ENCODE assay signal across 29 cellular contexts in the genomic region with DNA sequence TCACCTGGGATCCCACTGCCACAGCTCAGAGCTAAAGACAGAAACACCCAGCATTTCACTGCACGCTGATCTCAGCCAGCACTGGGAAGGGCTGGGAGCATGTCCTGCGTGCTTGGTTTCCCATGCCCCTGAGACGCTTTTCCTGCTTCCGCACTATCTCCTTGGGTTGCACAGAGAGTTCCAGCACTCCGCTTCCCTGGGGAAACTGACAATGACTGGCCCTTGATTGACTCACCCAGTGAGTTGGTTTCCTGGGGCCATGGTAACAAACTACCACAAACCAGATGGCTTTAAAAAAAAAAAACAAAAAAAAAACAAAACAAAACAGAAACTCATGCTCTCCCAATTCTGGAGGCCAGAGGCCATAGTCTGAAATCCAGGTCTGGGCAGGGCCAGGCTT. TPM values are rescaled to one million over a fixed set of nuclear protein-coding genes. Genes with fewer than 3 reads are reported as not detected.
DNase-seq lines count a peak whose midpoint lies in the region; ATAC-seq and TF ChIP-seq lines count a peak whose summit lies in the region.
"Had no signal": no experiment of that assay in that cellular context is flagged by ENCODE, and none has a peak within 500 bp of the region (broad histone marks: within the 10 kb centered on the region; RNA-seq: fewer than 3 reads in every experiment).

No MANE protein-coding gene starts in this region.

- TF ChIP-seq POLR2A in breast epithelium (IDR thresholded peaks at IDR 0.05): no peak

- H3K4me1 ChIP-seq in breast epithelium: no peaks in the 10 kb centered on the region
- H3K4me1 ChIP-seq in ascending aorta: no peaks in the 10 kb centered on the region
- H3K4me1 ChIP-seq: adrenal gland, esophagus squamous epithelium, SJSA1, transverse colon had no signal

- H3K4me3 Mint-ChIP-seq in MCF 10A (ENCODE audit: unreplicated experiment) (no peak overlapping the region), immature natural killer cell (no peak overlapping the region)
- H3K4me3 Mint-ChIP-seq: central memory CD8-positive, alpha-beta T cell; naive thymus-derived CD4-positive, alpha-beta T cell; stimulated activated naive CD8-positive, alpha-beta T cell treated with anti-CD3 and anti-CD28 coated beads, Interleukin-15, Interleukin-2, amounts not matched to agents 100 ng/mL and 50 ng/mL, for 24 hours had no signal

- BruUV-seq in MCF 10A (replicated peaks; lab: Mats Ljungman, UMichigan): no TSS peak

- H3K27ac Mint-ChIP-seq in MCF 10A (ENCODE audit: low read depth, unreplicated experiment) (no peak overlapping the region), immature natural killer cell (no peak overlapping the region)
- H3K27ac Mint-ChIP-seq: naive thymus-derived CD4-positive, alpha-beta T cell; stimulated activated naive CD8-positive, alpha-beta T cell treated with anti-CD3 and anti-CD28 coated beads, Interleukin-15, Interleukin-2, amounts not matched to agents 100 ng/mL and 50 ng/mL, for 24 hours had no signal

- no peak overlapping the region for H3K27ac ChIP-seq in breast epithelium
- peak overlapping the region; percentile 91 for H3K27ac ChIP-seq in brain microvascular endothelial cell
- H3K27ac ChIP-seq in ascending aorta: no peak overlapping the region
- H3K27ac ChIP-seq: adrenal gland, esophagus squamous epithelium, SJSA1, transverse colon, WERI-Rb-1 had no signal

- POLR2A ChIA-PET in MCF 10A (lab: Yijun Ruan, JAX): no interaction called here

- intact Hi-C loops in MCF 10A (cut with micrococcal nuclease): no loop called here
- intact Hi-C loops in breast epithelium (cut with DNase I; ENCODE audit: low total_unique reads): no loop called here
- intact Hi-C loops in ascending aorta (cut with DNase I): no loop called here

- H3K9me3 ChIP-seq in breast epithelium (no peaks in the 10 kb centered on the region), ascending aorta (no peaks in the 10 kb centered on the region)
- H3K9me3 ChIP-seq: adrenal gland, esophagus squamous epithelium, SJSA1, transverse colon had no signal

- DNase-seq in MCF 10A (ENCODE audit: unreplicated experiment) (peak; percentile 78), breast epithelium (ENCODE audit: low spot score in 2 of 2) (no peak), brain microvascular endothelial cell (peak; percentile 96), fibroblast of peridontal ligament (ENCODE audit: extremely low read depth) (peak; percentile 2), ascending aorta (ENCODE audit: low spot score in 2 of 2) (no peak), immature natural killer cell (no peak), CD1c-positive myeloid dendritic cell (ENCODE audit: extremely low spot score) (no peak)
- DNase-seq: activated effector memory CD4-positive, alpha-beta T cell treated with anti-CD3 and anti-CD28 coated beads, Interleukin-2, amount 50 U/mL, for 16 hours; adrenal gland; effector CD4-positive, alpha-beta T cell; esophagus squamous epithelium; Karpas-422; left colon; naive thymus-derived CD4-positive, alpha-beta T cell; NCI-H1092 treated with DMSO at 0.1 percent for 48 hours; NCI-H2081; NCI-H446; retina; stimulated activated CD4-positive, alpha-beta T cell treated with anti-CD3 and anti-CD28 coated beads, Interleukin-12 subunit alpha, Interleukin-12 subunit beta, amount 100 ng/mL, for 4 hours; T-helper 2 cell; transverse colon; WERI-Rb-1 had no signal

- no peaks in the 10 kb centered on the region for H3K36me3 Mint-ChIP-seq in MCF 10A (ENCODE audit: insufficient read depth, unreplicated experiment)
- H3K36me3 Mint-ChIP-seq in immature natural killer cell: no peaks in the 10 kb centered on the region
- H3K36me3 Mint-ChIP-seq: naive thymus-derived CD4-positive, alpha-beta T cell had no signal

- no peak for ATAC-seq in GM18861 (IDR thresholded peaks at IDR 0.05; ENCODE audit: unreplicated experiment)
- ATAC-seq: left colon; naive thymus-derived CD4-positive, alpha-beta T cell had no signal

- H3K27me3 ChIP-seq in breast epithelium (no peaks in the 10 kb centered on the region), brain microvascular endothelial cell (replicated peaks) (no peaks in the 10 kb centered on the region), ascending aorta (no peaks in the 10 kb centered on the region)
- H3K27me3 ChIP-seq: adrenal gland had no signal

- CTCF ChIA-PET in MCF 10A (lab: Yijun Ruan, JAX): interaction anchor here (0.5 to 1.1 kb wide), 3 partner anchors 55 to 311 kb away, joined by 3 to 4 read pairs (median 3); no protein-coding TSS in a partner anchor

- TF ChIP-seq CTCF in MCF 10A (IDR thresholded peaks at IDR 0.05; ENCODE audit: unreplicated experiment) (no peak), breast epithelium (IDR thresholded peaks at IDR 0.05) (no peak), brain microvascular endothelial cell (IDR thresholded peaks at IDR 0.05; ENCODE audit: low read depth, low read length, missing control alignments) (no peak), ascending aorta (IDR thresholded peaks at IDR 0.05) (no peak)

- no peaks in the 10 kb centered on the region for H3K36me3 ChIP-seq in breast epithelium
- no peaks in the 10 kb centered on the region for H3K36me3 ChIP-seq in brain microvascular endothelial cell (replicated peaks)
- no peaks in the 10 kb centered on the region for H3K36me3 ChIP-seq in ascending aorta
- H3K36me3 ChIP-seq: adrenal gland, esophagus squamous epithelium, SJSA1, transverse colon, WERI-Rb-1 had no signal

- H3K27me3 Mint-ChIP-seq in MCF 10A (ENCODE audit: insufficient read depth, unreplicated experiment): peaks cover 31% of the 10 kb centered on the region
- peaks cover 2 to 7% (median 4%) of the 10 kb centered on the region in 3 donors for H3K27me3 Mint-ChIP-seq in immature natural killer cell (ENCODE audit: low read depth in 3 of 3)

- in situ Hi-C loops in brain microvascular endothelial cell (cut with HindIII; ENCODE audit: low pct_ligation_motif_present, low sequenced_read_pairs): no loop called here

- H3K4me1 Mint-ChIP-seq in MCF 10A (ENCODE audit: insufficient read depth, unreplicated experiment) (peaks cover 6% of the 10 kb centered on the region), immature natural killer cell (no peaks in the 10 kb centered on the region)
- H3K4me1 Mint-ChIP-seq: central memory CD8-positive, alpha-beta T cell; naive thymus-derived CD4-positive, alpha-beta T cell had no signal

- H3K4me3 ChIP-seq in breast epithelium: no peak overlapping the region
- H3K4me3 ChIP-seq in brain microvascular endothelial cell (ENCODE audit: low read depth, low read length): no peak overlapping the region
- no peak overlapping the region for H3K4me3 ChIP-seq in ascending aorta
- H3K4me3 ChIP-seq: adrenal gland, esophagus squamous epithelium, SJSA1, transverse colon had no signal

- H3K9me3 Mint-ChIP-seq in MCF 10A (ENCODE audit: unreplicated experiment) (no peaks in the 10 kb centered on the region), immature natural killer cell (no peaks in the 10 kb centered on the region)
- H3K9me3 Mint-ChIP-seq: central memory CD8-positive, alpha-beta T cell; naive thymus-derived CD4-positive, alpha-beta T cell; stimulated activated naive CD8-positive, alpha-beta T cell treated with anti-CD3 and anti-CD28 coated beads, Interleukin-15, Interleukin-2, amounts not matched to agents 100 ng/mL and 50 ng/mL, for 24 hours had no signal

RNA-seq across cellular contexts. Expression of a gene that starts 14.8 kb away (rescaled TPM):
- total RNA-seq in MCF 10A (2022) (not detected in 2 replicates), breast epithelium (under 1 TPM in 1 of 3 donors, not detected in 2; 0.48 TPM), ascending aorta (not detected)
- polyA plus RNA-seq in immature natural killer cell: not detected
- total RNA-seq: adrenal gland; esophagus squamous epithelium; H4; naive thymus-derived CD4-positive, alpha-beta T cell; omental fat pad; SJSA1; transverse colon had no signal
- polyA plus RNA-seq: adrenal gland; BJ; naive thymus-derived CD4-positive, alpha-beta T cell had no signal

RNA-seq across cellular contexts. Expression of a gene that starts 45.6 kb away (rescaled TPM):
- not detected in 2 replicates for total RNA-seq in MCF 10A (2022)
- total RNA-seq in breast epithelium: not detected
- total RNA-seq in ascending aorta: not detected
- polyA plus RNA-seq in immature natural killer cell: not detected
- total RNA-seq: adrenal gland; esophagus squamous epithelium; H4; left colon; naive thymus-derived CD4-positive, alpha-beta T cell; omental fat pad; SJSA1; transverse colon had no signal
- polyA plus RNA-seq: adrenal gland; BJ; naive thymus-derived CD4-positive, alpha-beta T cell had no signal

RNA-seq across cellular contexts. Expression of a gene that starts 45.7 kb away (rescaled TPM):
- not detected in 2 replicates for total RNA-seq in MCF 10A (2022)
- total RNA-seq in breast epithelium: not detected
- total RNA-seq in ascending aorta: not detected
- not detected for polyA plus RNA-seq in immature natural killer cell
- total RNA-seq: adrenal gland; esophagus squamous epithelium; H4; left colon; naive thymus-derived CD4-positive, alpha-beta T cell; omental fat pad; SJSA1; transverse colon had no signal
- polyA plus RNA-seq: adrenal gland; BJ; naive thymus-derived CD4-positive, alpha-beta T cell had no signal

RNA-seq across cellular contexts. Expression of a gene that starts 56.9 kb away (rescaled TPM):
- not detected in 2 replicates for total RNA-seq in MCF 10A (2022)
- total RNA-seq in breast epithelium: 1 to 10 TPM in 2 of 3 donors, under 1 TPM in 1; 0.80 to 2.9 (median 2.0) TPM
- total RNA-seq in ascending aorta: not detected
- polyA plus RNA-seq in immature natural killer cell: not detected
- polyA plus RNA-seq: BJ; naive thymus-derived CD4-positive, alpha-beta T cell had no signal

Comparison
In these comparisons a context has a peak if more than half of its experiments do, and no peak if none do; other contexts are left out.
1. DNase-seq: peak in MCF 10A (single experiment), brain microvascular endothelial cell (single experiment) and fibroblast of peridontal ligament (single experiment); none in breast epithelium (0 of 2), ascending aorta (0 of 2), immature natural killer cell (0 of 3) and CD1c-positive myeloid dendritic cell (single experiment).